Comparison of ENCODE assay signal across 1 cellular context in the genomic region with DNA sequence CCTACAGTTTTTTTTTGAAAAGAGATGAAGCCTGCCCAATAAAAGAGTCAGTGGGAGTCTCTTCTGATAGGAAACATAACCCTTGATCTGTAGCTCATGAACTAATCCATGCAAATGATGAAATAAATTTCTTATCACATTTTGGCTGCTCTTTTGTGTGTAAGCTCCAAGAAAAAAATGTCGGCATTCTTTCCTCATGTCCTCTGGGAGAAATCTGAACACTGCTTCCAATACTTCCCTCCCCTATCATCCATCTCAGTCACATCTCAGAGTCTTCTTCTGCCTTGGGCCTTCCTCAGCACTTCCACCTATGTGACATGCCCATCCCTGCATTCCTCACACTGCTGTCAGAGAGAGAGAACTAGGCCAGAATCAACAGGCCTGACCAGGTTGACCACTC.
TF ChIP-seq lines count a peak whose summit lies in the region.

No MANE protein-coding gene starts in this region.

TF ChIP-seq in HepG2, 621 proteins besides CTCF, POLR2A, EP300 and RAD21 (continued from another document):
- no peak for TF ChIP-seq CEBPG (CRISPR knock-in tag; IDR thresholded peaks at IDR 0.05)
- TF ChIP-seq, protein P1, sequence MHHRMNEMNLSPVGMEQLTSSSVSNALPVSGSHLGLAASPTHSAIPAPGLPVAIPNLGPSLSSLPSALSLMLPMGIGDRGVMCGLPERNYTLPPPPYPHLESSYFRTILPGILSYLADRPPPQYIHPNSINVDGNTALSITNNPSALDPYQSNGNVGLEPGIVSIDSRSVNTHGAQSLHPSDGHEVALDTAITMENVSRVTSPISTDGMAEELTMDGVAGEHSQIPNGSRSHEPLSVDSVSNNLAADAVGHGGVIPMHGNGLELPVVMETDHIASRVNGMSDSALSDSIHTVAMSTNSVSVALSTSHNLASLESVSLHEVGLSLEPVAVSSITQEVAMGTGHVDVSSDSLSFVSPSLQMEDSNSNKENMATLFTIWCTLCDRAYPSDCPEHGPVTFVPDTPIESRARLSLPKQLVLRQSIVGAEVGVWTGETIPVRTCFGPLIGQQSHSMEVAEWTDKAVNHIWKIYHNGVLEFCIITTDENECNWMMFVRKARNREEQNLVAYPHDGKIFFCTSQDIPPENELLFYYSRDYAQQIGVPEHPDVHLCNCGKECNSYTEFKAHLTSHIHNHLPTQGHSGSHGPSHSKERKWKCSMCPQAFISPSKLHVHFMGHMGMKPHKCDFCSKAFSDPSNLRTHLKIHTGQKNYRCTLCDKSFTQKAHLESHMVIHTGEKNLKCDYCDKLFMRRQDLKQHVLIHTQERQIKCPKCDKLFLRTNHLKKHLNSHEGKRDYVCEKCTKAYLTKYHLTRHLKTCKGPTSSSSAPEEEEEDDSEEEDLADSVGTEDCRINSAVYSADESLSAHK (CRISPR knock-in tag; IDR thresholded peaks at IDR 0.05; ENCODE audit: borderline replicate concordance), result no peak
- TF ChIP-seq PRDM10 (CRISPR knock-in tag; IDR thresholded peaks at IDR 0.05; ENCODE audit: low read depth), result no peak
- no peak for TF ChIP-seq ZNF30 (CRISPR knock-in tag; IDR thresholded peaks at IDR 0.05)
- TF ChIP-seq RXRB (CRISPR knock-in tag; IDR thresholded peaks at IDR 0.05; ENCODE audit: borderline replicate concordance), result no peak
- TF ChIP-seq, protein P2, sequence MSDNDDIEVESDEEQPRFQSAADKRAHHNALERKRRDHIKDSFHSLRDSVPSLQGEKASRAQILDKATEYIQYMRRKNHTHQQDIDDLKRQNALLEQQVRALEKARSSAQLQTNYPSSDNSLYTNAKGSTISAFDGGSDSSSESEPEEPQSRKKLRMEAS (IDR thresholded peaks at IDR 0.05), result no peak
- TF ChIP-seq, protein P3, sequence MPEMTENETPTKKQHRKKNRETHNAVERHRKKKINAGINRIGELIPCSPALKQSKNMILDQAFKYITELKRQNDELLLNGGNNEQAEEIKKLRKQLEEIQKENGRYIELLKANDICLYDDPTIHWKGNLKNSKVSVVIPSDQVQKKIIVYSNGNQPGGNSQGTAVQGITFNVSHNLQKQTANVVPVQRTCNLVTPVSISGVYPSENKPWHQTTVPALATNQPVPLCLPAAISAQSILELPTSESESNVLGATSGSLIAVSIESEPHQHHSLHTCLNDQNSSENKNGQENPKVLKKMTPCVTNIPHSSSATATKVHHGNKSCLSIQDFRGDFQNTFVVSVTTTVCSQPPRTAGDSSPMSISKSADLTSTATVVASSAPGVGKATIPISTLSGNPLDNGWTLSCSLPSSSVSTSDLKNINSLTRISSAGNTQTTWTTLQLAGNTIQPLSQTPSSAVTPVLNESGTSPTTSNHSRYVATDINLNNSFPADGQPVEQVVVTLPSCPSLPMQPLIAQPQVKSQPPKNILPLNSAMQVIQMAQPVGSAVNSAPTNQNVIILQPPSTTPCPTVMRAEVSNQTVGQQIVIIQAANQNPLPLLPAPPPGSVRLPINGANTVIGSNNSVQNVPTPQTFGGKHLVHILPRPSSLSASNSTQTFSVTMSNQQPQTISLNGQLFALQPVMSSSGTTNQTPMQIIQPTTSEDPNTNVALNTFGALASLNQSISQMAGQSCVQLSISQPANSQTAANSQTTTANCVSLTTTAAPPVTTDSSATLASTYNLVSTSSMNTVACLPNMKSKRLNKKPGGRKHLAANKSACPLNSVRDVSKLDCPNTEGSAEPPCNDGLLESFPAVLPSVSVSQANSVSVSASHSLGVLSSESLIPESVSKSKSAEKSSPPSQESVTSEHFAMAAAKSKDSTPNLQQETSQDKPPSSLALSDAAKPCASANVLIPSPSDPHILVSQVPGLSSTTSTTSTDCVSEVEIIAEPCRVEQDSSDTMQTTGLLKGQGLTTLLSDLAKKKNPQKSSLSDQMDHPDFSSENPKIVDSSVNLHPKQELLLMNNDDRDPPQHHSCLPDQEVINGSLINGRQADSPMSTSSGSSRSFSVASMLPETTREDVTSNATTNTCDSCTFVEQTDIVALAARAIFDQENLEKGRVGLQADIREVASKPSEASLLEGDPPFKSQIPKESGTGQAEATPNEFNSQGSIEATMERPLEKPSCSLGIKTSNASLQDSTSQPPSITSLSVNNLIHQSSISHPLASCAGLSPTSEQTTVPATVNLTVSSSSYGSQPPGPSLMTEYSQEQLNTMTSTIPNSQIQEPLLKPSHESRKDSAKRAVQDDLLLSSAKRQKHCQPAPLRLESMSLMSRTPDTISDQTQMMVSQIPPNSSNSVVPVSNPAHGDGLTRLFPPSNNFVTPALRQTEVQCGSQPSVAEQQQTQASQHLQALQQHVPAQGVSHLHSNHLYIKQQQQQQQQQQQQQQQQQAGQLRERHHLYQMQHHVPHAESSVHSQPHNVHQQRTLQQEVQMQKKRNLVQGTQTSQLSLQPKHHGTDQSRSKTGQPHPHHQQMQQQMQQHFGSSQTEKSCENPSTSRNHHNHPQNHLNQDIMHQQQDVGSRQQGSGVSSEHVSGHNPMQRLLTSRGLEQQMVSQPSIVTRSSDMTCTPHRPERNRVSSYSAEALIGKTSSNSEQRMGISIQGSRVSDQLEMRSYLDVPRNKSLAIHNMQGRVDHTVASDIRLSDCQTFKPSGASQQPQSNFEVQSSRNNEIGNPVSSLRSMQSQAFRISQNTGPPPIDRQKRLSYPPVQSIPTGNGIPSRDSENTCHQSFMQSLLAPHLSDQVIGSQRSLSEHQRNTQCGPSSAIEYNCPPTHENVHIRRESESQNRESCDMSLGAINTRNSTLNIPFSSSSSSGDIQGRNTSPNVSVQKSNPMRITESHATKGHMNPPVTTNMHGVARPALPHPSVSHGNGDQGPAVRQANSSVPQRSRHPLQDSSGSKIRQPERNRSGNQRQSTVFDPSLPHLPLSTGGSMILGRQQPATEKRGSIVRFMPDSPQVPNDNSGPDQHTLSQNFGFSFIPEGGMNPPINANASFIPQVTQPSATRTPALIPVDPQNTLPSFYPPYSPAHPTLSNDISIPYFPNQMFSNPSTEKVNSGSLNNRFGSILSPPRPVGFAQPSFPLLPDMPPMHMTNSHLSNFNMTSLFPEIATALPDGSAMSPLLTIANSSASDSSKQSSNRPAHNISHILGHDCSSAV (CRISPR knock-in tag; IDR thresholded peaks at IDR 0.05; ENCODE audit: borderline replicate concordance), result no peak
- no peak for TF ChIP-seq RFX3 (CRISPR knock-in tag; IDR thresholded peaks at IDR 0.05)
- no peak for TF ChIP-seq TCF7 (IDR thresholded peaks at IDR 0.05; ENCODE audit: low read depth)
